In genomic region chr1:183864611-183865010, GRCh38 we compare ENCODE assay signal across 1 cellular context.
TF ChIP-seq lines count a peak whose summit lies in the region.

No MANE protein-coding gene starts in this region.

TF ChIP-seq in GM12878, 131 proteins besides CTCF, POLR2A, EP300 and RAD21 (continued from another document):
- no peak for TF ChIP-seq PKNOX1 (IDR thresholded peaks at IDR 0.05)
- TF ChIP-seq EGR1 (IDR thresholded peaks at IDR 0.05; ENCODE audit: borderline replicate concordance in 1 of 2, low read depth in 2 of 2, low read length in 2 of 2), result no peak
